8 cellular contexts compared by ENCODE assay signal in the genomic region with DNA sequence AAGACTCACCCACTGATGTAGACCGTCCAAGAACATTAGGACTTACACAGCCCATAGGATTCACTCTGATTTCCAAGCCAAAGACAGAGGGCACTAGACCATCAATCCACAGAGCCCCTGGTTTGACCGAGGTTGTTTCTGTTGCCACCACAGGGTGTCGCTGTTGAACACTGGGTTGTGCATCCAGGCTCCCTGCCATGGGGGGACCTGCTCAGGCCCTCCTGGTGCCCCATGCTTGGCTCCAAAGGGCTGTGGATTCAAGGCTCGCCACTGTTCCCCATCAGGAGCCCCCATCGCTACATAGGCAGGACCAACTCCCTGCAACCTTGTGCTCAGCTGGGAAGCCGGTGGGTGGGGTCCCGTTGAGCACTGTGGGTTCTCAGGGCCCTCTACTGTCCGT.
DNase-seq lines count a peak whose midpoint lies in the region; TF ChIP-seq lines count a peak whose summit lies in the region.

No MANE protein-coding gene starts in this region.

- peak; percentile 56 for TF ChIP-seq CTCF in epithelial cell of esophagus (IDR thresholded peaks at IDR 0.05; ENCODE audit: insufficient read depth, low read depth, low read length, missing control alignments)

- DNase-seq in activated T-cell treated with anti-CD3 and anti-CD28 coated beads for 48 hours (ENCODE audit: low read depth) (peak; percentile 21), NCI-H748 treated with DMSO at 0.1 percent for 48 hours (lab: John Stamatoyannopoulos, UW) (peak; percentile 48), epithelial cell of esophagus (ENCODE audit: low read depth) (peak; percentile 46), NCI-H1694 (lab: John Stamatoyannopoulos, UW) (no peak), H4 (ENCODE audit: low spot score) (no peak), globus pallidus (ENCODE audit: low spot score) (no peak)
- no peak for DNase-seq in activated T-cell treated with anti-CD3 and anti-CD28 coated beads, Interleukin-2, amount 50 U/mL, for 1 hour
- DNase-seq in stimulated activated CD8-positive, alpha-beta memory T cell treated with anti-CD3 and anti-CD28 coated beads, Interleukin-2, amount 100 ng/mL, for 48 hours (ENCODE audit: low read depth in 2 of 2) = peak; percentile 7 to 24

- H3K4me3 ChIP-seq in epithelial cell of esophagus (ENCODE audit: low read length) = no peak overlapping the region

Comparison
In these comparisons a context has a peak if more than half of its experiments do, and no peak if none do; other contexts are left out.
1. DNase-seq: peak in activated T-cell treated with anti-CD3 and anti-CD28 coated beads for 48 hours (single experiment), NCI-H748 treated with DMSO at 0.1 percent for 48 hours (single experiment), epithelial cell of esophagus (single experiment) and stimulated activated CD8-positive, alpha-beta memory T cell treated with anti-CD3 and anti-CD28 coated beads, Interleukin-2, amount 100 ng/mL, for 48 hours (2 of 2); none in activated T-cell treated with anti-CD3 and anti-CD28 coated beads, Interleukin-2, amount 50 U/mL, for 1 hour (single experiment), NCI-H1694 (single experiment), H4 (single experiment) and globus pallidus (single experiment).